In the genomic region with DNA sequence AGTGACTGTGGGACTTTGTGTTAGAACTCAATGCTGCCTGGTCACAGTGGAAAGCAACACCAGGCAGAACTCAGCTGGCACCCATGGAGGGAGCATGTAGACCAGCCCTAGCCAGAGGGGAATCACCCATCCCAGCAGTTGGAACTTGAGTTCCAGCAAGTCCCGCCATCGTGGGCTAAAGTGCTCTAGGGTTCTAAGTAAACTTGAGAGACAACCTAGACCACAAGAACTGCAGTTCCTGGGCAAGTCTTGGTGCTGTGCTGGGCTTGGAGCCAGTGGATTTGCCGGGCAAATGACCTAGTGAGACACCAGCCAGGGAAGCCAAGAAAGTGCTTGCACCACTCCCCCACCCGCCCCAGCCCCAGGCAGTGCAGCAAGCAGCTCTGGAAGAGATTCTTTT, we compare ENCODE assay signal across 25 cellular contexts. TPM values are rescaled to one million over a fixed set of nuclear protein-coding genes. Genes with fewer than 3 reads are reported as not detected.
A peak's percentile ranks its signal among the peaks of the same experiment; 100 is the strongest.
DNase-seq lines count a peak whose midpoint lies in the region; ATAC-seq, FAIRE-seq and TF ChIP-seq lines count a peak whose summit lies in the region.
"Had no signal": no experiment of that assay in that cellular context is flagged by ENCODE, and none has a peak within 500 bp of the region (broad histone marks: within the 10 kb centered on the region; RNA-seq: fewer than 3 reads in every experiment).

No MANE protein-coding gene starts in this region.

- CTCF ChIA-PET in HEK293T (lab: Yijun Ruan, JAX), result no interaction called here

- intact Hi-C loops in testis (cut with DNase I; ENCODE audit: low total_unique reads), result no loop called here

- TF ChIP-seq CTCF in bronchial epithelial cell (IDR thresholded peaks at IDR 0.05; ENCODE audit: insufficient read depth, low read length, severe bottlenecking), result no peak
- no peak for TF ChIP-seq CTCF in testis (IDR thresholded peaks at IDR 0.05)

- no peak for ATAC-seq in naive thymus-derived CD8-positive, alpha-beta T cell
- ATAC-seq in HG02588 (IDR thresholded peaks at IDR 0.05; ENCODE audit: unreplicated experiment), result no peak
- ATAC-seq: natural killer cell had no signal

- H3K27me3 Mint-ChIP-seq in naive thymus-derived CD8-positive, alpha-beta T cell, result no peaks in the 10 kb centered on the region

- H3K36me3 ChIP-seq in bronchial epithelial cell (ENCODE audit: control insufficient read depth, insufficient read depth, low read length) (no peaks in the 10 kb centered on the region), testis (ENCODE audit: low read depth, missing control alignments) (no peaks in the 10 kb centered on the region)

- DNase-seq in HT1080 (ENCODE audit: low read depth) (peak; percentile 36), bronchial epithelial cell (ENCODE audit: low read depth) (peak; percentile 44), testis (peak; percentile 14), HEK293T (ENCODE audit: extremely low spot score) (no peak)
- no peak for DNase-seq in naive thymus-derived CD8-positive, alpha-beta T cell
- no peak for DNase-seq in stimulated activated CD4-positive, alpha-beta T cell treated with anti-CD3 and anti-CD28 coated beads, Interleukin-4, amount 100 ng/mL, for 1 hour
- DNase-seq: activated CD4-positive, alpha-beta T cell treated with anti-CD3 and anti-CD28 coated beads for 48 hours; activated gamma-delta T cell treated with Interleukin-2 at 50 U/mL for 16 hours; amygdala; Calu3; effector memory CD4-positive, alpha-beta T cell; hippocampal formation; Kasumi-1; kidney; mesenchymal stem cell; natural killer cell; NCI-H1105 treated with DMSO at 0.1 percent for 48 hours; NCI-H526 treated with DMSO at 0.1 percent for 48 hours; SHP77 had no signal

- H3K4me1 ChIP-seq in testis, result no peaks in the 10 kb centered on the region

- H3K4me3 ChIP-seq in bronchial epithelial cell (ENCODE audit: low read depth, low read length) (no peak overlapping the region), testis (no peak overlapping the region)
- H3K4me3 ChIP-seq: GM23338, smooth muscle cell had no signal

- POLR2A ChIA-PET in naive thymus-derived CD8-positive, alpha-beta T cell (lab: Charles Lee), result interaction anchor here (1.7 to 2.5 kb wide), 2 partner anchors 10 to 42 kb away, joined by 9 to 16 read pairs; a partner anchor contains a TSS
- POLR2A ChIA-PET in HEK293T (lab: Yijun Ruan, JAX), result no interaction called here

- H3K27ac ChIP-seq in testis, result no peak overlapping the region

- H3K36me3 Mint-ChIP-seq in naive thymus-derived CD8-positive, alpha-beta T cell, result no peaks in the 10 kb centered on the region
- H3K36me3 Mint-ChIP-seq: natural killer cell had no signal

- peak; percentile 92 for FAIRE-seq in bronchial epithelial cell (lab: Jason Lieb, UNC)
- FAIRE-seq: G401.6, HTR-8/SVneo, kidney had no signal

- WGBS in testis, 2 donors, result 89% methylated on average over 4 of the region's 4 CpGs; no CpG with 5 or more reads in 1 of the 2 donors

- peak overlapping the region; percentile 7 to 81 (median 62) for H3K27ac Mint-ChIP-seq in naive thymus-derived CD8-positive, alpha-beta T cell
- H3K27ac Mint-ChIP-seq: GM23338 had no signal

- no peaks in the 10 kb centered on the region for H3K9me3 Mint-ChIP-seq in naive thymus-derived CD8-positive, alpha-beta T cell
- H3K9me3 Mint-ChIP-seq: central memory CD8-positive, alpha-beta T cell; GM23338; natural killer cell had no signal

- H3K9me3 ChIP-seq in testis, result no peaks in the 10 kb centered on the region

- peaks cover 30 to 53% (median 46%) of the 10 kb centered on the region in 4 donors for H3K4me1 Mint-ChIP-seq in naive thymus-derived CD8-positive, alpha-beta T cell

- H3K27me3 ChIP-seq in bronchial epithelial cell (ENCODE audit: control insufficient read depth, insufficient read depth, low read length), result no peaks in the 10 kb centered on the region
- H3K27me3 ChIP-seq in testis, result no peaks in the 10 kb centered on the region

- TF ChIP-seq POLR2A in testis (IDR thresholded peaks at IDR 0.05), result no peak

- no peak overlapping the region for H3K4me3 Mint-ChIP-seq in naive thymus-derived CD8-positive, alpha-beta T cell
- H3K4me3 Mint-ChIP-seq: central memory CD8-positive, alpha-beta T cell; GM23338; natural killer cell had no signal

TF ChIP-seq in HEK293T, 16 proteins besides CTCF, POLR2A, EP300 and RAD21:
- TF ChIP-seq ARNT (IDR thresholded peaks at IDR 0.05), result no peak
- TF ChIP-seq BHLHE40 (IDR thresholded peaks at IDR 0.05; ENCODE audit: borderline replicate concordance), result no peak
- no peak for TF ChIP-seq FOXM1 (IDR thresholded peaks at IDR 0.05; ENCODE audit: borderline replicate concordance)
- TF ChIP-seq NFRKB (IDR thresholded peaks at IDR 0.05), result no peak

RNA-seq across cellular contexts. Expression of a gene that starts 24.4 kb away (rescaled TPM):
- 39.1 and 48.9 TPM in 2 replicates for total RNA-seq in HT1080 (2014; rRNA removed; shearing (Covaris generic))
- 20.9 and 27.8 TPM in 2 replicates for polyA plus RNA-seq in HT1080 (2015; cell fraction: cytosol; rRNA removed)
- polyA plus RNA-seq in HT1080 (2015; cell fraction: nucleus; rRNA removed), result 12.1 and 18.8 TPM in 2 replicates
- total RNA-seq in bronchial epithelial cell (18.4 and 99.9 TPM in 2 replicates), testis (1 to 10 TPM; 6.8 to 8.7 TPM)
- total RNA-seq in naive thymus-derived CD8-positive, alpha-beta T cell, result 100 to 1,000 TPM; 142 to 143 TPM
- polyA plus RNA-seq in naive thymus-derived CD8-positive, alpha-beta T cell, result 100 to 1,000 TPM; 422 to 562 (median 537) TPM
- 17.0 TPM for polyA plus RNA-seq in testis (ENCODE audit: insufficient read depth, low read depth, low replicate concordance)

RNA-seq across cellular contexts. Expression of a gene that starts 42.1 kb away (rescaled TPM):
- total RNA-seq in HT1080 (2014; rRNA removed; shearing (Covaris generic)), result 137 and 162 TPM in 2 replicates
- polyA plus RNA-seq in HT1080 (2015; cell fraction: cytosol; rRNA removed), result 68.9 and 73.8 TPM in 2 replicates
- 98.0 and 98.9 TPM in 2 replicates for polyA plus RNA-seq in HT1080 (2015; cell fraction: nucleus; rRNA removed)
- total RNA-seq in bronchial epithelial cell, result 31.7 and 48.4 TPM in 2 replicates
- total RNA-seq in naive thymus-derived CD8-positive, alpha-beta T cell, result 10 to 100 TPM; 49.6 to 51.6 TPM
- polyA plus RNA-seq in naive thymus-derived CD8-positive, alpha-beta T cell, result 10 to 100 TPM; 18.0 to 32.9 (median 25.7) TPM
- total RNA-seq in testis, result 10 to 100 TPM; 31.0 to 32.9 TPM
- 22.5 TPM for polyA plus RNA-seq in testis (ENCODE audit: insufficient read depth, low read depth, low replicate concordance)

Comparison
In these comparisons a context has a peak if more than half of its experiments do, and no peak if none do; other contexts are left out.
1. DNase-seq: peak in HT1080 (single experiment), bronchial epithelial cell (single experiment) and testis (single experiment); none in naive thymus-derived CD8-positive, alpha-beta T cell (0 of 10), stimulated activated CD4-positive, alpha-beta T cell treated with anti-CD3 and anti-CD28 coated beads, Interleukin-4, amount 100 ng/mL, for 1 hour (single experiment) and HEK293T (single experiment).